In the genomic region with DNA sequence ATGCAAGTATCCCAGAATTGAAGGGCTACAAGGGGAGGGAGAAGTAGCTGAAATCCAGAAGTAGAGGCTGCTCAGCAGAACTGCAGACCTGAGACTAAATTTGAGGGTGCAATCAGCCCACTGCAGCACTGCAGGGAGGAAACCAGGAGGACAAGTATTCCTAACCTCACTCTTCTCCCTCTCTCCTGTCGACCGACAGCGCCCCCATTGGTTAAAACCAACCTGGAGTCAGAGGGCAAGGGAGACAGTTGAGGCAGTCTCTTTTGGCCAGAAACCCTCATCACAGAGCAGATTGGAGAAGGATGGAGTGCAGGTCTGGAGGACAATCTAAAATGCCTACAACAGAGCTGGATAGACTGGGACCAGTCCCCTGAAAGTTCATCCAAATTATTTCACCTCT, we compare ENCODE assay signal across 31 cellular contexts.
"Had no signal": no experiment of that assay in that cellular context is flagged by ENCODE, and none has a peak within 500 bp of the region (broad histone marks: within the 10 kb centered on the region; RNA-seq: fewer than 3 reads in every experiment).

No MANE protein-coding gene starts in this region.

- H3K36me3 ChIP-seq: brain microvascular endothelial cell, esophagus muscularis mucosa, gastrocnemius medialis, heart left ventricle had no signal

- DNase-seq: activated CD4-positive, alpha-beta T cell treated with anti-CD3 and anti-CD28 coated beads for 48 hours; activated CD4-positive, alpha-beta T cell treated with anti-CD3 and anti-CD28 coated beads, Interleukin-2, amount 50 U/mL, for 1 hour; activated CD4-positive, alpha-beta T cell treated with anti-CD3 and anti-CD28 coated beads, Interleukin-2, amount 50 U/mL, for 48 hours; activated CD8-positive, alpha-beta memory T cell treated with anti-CD3 and anti-CD28 coated beads for 24 hours; activated CD8-positive, alpha-beta T cell treated with anti-CD3 and anti-CD28 coated beads for 36 hours; activated effector memory CD4-positive, alpha-beta T cell treated with Interleukin-2 at 50 U/mL for 16 hours; activated gamma-delta T cell treated with Interleukin-2 at 50 U/mL for 16 hours; activated naive CD4-positive, alpha-beta T cell treated with anti-CD3 and anti-CD28 coated beads, Interleukin-2, amount 50 U/mL, for 16 hours; activated naive CD4-positive, alpha-beta T cell treated with Interleukin-2 at 50 U/mL for 16 hours; activated T-cell treated with anti-CD3 and anti-CD28 coated beads, Interleukin-2, amount 50 U/mL, for 4 hours; amniotic stem cell; anterior cingulate cortex; brain microvascular endothelial cell; dorsolateral prefrontal cortex; effector memory CD4-positive, alpha-beta T cell; erythroblast; foreskin keratinocyte; gastrocnemius medialis; glutamatergic neuron; heart left ventricle; T-helper 1 cell; T-helper 17 cell; T1000 had no signal

- H3K4me3 Mint-ChIP-seq: activated CD8-positive, alpha-beta T cell treated with anti-CD3 and anti-CD28 coated beads for 36 hours; activated naive CD8-positive, alpha-beta T cell; activated T-cell treated with anti-CD3 and anti-CD28 coated beads, Interleukin-2, amount 50 U/mL, for 4 hours; activated T-helper 17 cell treated with anti-CD3 and anti-CD28 coated beads, Interleukin-2, amount 50 U/mL, for 72 hours; central memory CD8-positive, alpha-beta T cell; dendritic cell treated with granulocyte-macrophage colony-stimulating factor and Interleukin-4, amounts not matched to agents 40 ng/mL and 50 ng/mL, for 4 days; T-helper 17 cell; T-helper 2 cell treated with Interferon-gamma antibody and Interleukin-4, amounts not matched to agents 5 μg/mL and 100 μg/mL, for 36 hours had no signal

- ATAC-seq: activated CD4-positive, CD25-positive, alpha-beta regulatory T cell treated with anti-CD3 and anti-CD28 coated beads, Interleukin-2, amount 50 U/mL, for 24 hours; activated CD8-positive, alpha-beta T cell treated with anti-CD3 and anti-CD28 coated beads for 36 hours; activated T-cell treated with anti-CD3 and anti-CD28 coated beads, Interleukin-2, amount 50 U/mL, for 4 hours; activated T-helper 17 cell treated with anti-CD3 and anti-CD28 coated beads, Interleukin-2, amount 50 U/mL, for 72 hours; foreskin keratinocyte; gastrocnemius medialis; heart left ventricle; T-helper 17 cell had no signal

- H3K4me1 Mint-ChIP-seq: activated T-helper 17 cell treated with anti-CD3 and anti-CD28 coated beads, Interleukin-2, amount 50 U/mL, for 72 hours; central memory CD8-positive, alpha-beta T cell; T-helper 17 cell had no signal

- H3K27ac Mint-ChIP-seq: activated CD8-positive, alpha-beta T cell treated with anti-CD3 and anti-CD28 coated beads for 36 hours; activated naive CD8-positive, alpha-beta T cell; activated T-helper 17 cell treated with anti-CD3 and anti-CD28 coated beads, Interleukin-2, amount 50 U/mL, for 72 hours; dendritic cell treated with granulocyte-macrophage colony-stimulating factor and Interleukin-4, amounts not matched to agents 40 ng/mL and 50 ng/mL, for 4 days; T-helper 17 cell; T-helper 2 cell treated with Interferon-gamma antibody and Interleukin-4, amounts not matched to agents 5 μg/mL and 100 μg/mL, for 36 hours had no signal

- H3K4me3 ChIP-seq: coronary artery, dorsolateral prefrontal cortex, esophagus muscularis mucosa, gastrocnemius medialis, heart left ventricle had no signal

- H3K9me3 ChIP-seq: esophagus muscularis mucosa, gastrocnemius medialis, heart left ventricle had no signal

- H3K9me3 Mint-ChIP-seq: activated CD8-positive, alpha-beta T cell treated with anti-CD3 and anti-CD28 coated beads for 36 hours; dendritic cell treated with granulocyte-macrophage colony-stimulating factor and Interleukin-4, amounts not matched to agents 40 ng/mL and 50 ng/mL, for 4 days; T-helper 2 cell treated with Interferon-gamma antibody and Interleukin-4, amounts not matched to agents 5 μg/mL and 100 μg/mL, for 36 hours had no signal

- H3K27me3 ChIP-seq: brain microvascular endothelial cell, esophagus muscularis mucosa, foreskin keratinocyte, gastrocnemius medialis had no signal

- H3K27ac ChIP-seq: brain microvascular endothelial cell, coronary artery, dorsolateral prefrontal cortex, esophagus muscularis mucosa, foreskin keratinocyte, gastrocnemius medialis, heart left ventricle had no signal

- H3K4me1 ChIP-seq: esophagus muscularis mucosa, foreskin keratinocyte, gastrocnemius medialis, heart left ventricle had no signal

- H3K27me3 Mint-ChIP-seq: activated CD8-positive, alpha-beta T cell treated with anti-CD3 and anti-CD28 coated beads for 36 hours; activated naive CD8-positive, alpha-beta T cell; activated T-helper 17 cell treated with anti-CD3 and anti-CD28 coated beads, Interleukin-2, amount 50 U/mL, for 72 hours; central memory CD8-positive, alpha-beta T cell; dendritic cell treated with granulocyte-macrophage colony-stimulating factor and Interleukin-4, amounts not matched to agents 40 ng/mL and 50 ng/mL, for 4 days; T-helper 17 cell had no signal

- H3K36me3 Mint-ChIP-seq: activated naive CD8-positive, alpha-beta T cell had no signal
